ENCODE assay signal across 15 cellular contexts in the genomic region with DNA sequence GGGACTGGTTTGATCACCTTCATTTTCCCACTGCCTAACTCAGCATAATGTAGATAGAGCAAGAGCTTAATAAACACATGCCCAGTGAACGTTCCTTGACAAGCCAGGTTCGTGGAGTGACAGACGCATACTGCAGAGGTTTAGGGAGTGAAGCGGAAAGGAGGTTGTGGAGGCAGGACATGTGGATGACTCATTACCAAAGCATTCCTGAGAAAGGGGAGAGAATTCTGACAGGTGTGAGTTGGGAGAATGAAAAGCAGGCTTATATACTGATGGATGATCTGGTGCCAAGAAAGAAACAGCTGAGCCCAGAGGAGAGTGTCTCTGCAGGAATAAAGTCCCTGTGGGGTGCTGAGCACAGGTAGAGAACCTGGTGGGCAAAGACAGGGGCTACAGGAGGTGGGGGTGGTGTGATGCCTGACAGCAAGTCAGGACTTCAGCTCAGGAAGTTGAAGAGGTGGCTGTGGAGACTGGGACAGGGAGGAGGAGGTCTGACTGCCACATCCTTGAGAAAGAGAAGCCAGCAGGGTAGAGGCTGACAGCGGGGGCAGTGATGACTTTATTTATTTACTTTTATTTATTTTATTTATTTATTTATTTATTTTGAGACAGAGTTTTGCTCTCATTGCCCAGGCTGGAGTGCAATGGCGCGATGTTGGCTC. TPM values are rescaled to one million over a fixed set of nuclear protein-coding genes. Genes with fewer than 3 reads are reported as not detected.
DNase-seq lines count a peak whose midpoint lies in the region; ATAC-seq and TF ChIP-seq lines count a peak whose summit lies in the region.
"Had no signal": no experiment of that assay in that cellular context is flagged by ENCODE, and none has a peak within 500 bp of the region (broad histone marks: within the 10 kb centered on the region; RNA-seq: fewer than 3 reads in every experiment).

No MANE protein-coding gene starts in this region.

- H4K20me1 ChIP-seq in OCI-LY7 (ENCODE audit: insufficient read depth, low read length) = peaks cover 6% of the 10 kb centered on the region; the same call in 1 of the 2 replicates

- H3K9me3 Mint-ChIP-seq in Caco-2 (ENCODE audit: unreplicated experiment) (no peaks in the 10 kb centered on the region), WTC11 (no peaks in the 10 kb centered on the region)
- H3K9me3 Mint-ChIP-seq: activated CD4-positive, alpha-beta memory T cell treated with anti-CD3 and anti-CD28 coated beads for 36 hours; stimulated activated naive CD8-positive, alpha-beta T cell treated with anti-CD3 and anti-CD28 coated beads, Interleukin-15, Interleukin-2, amounts not matched to agents 100 ng/mL and 50 ng/mL, for 24 hours; T-helper 2 cell treated with Interferon-gamma antibody and Interleukin-4, amounts not matched to agents 5 μg/mL and 100 μg/mL, for 36 hours had no signal

- H3K27ac Mint-ChIP-seq in Caco-2 (ENCODE audit: unreplicated experiment) (peak overlapping the region; percentile 45), WTC11 (peak overlapping the region; percentile 80)
- H3K27ac Mint-ChIP-seq: activated CD4-positive, alpha-beta memory T cell treated with anti-CD3 and anti-CD28 coated beads for 36 hours; stimulated activated naive CD8-positive, alpha-beta T cell treated with anti-CD3 and anti-CD28 coated beads, Interleukin-15, Interleukin-2, amounts not matched to agents 100 ng/mL and 50 ng/mL, for 24 hours; T-helper 2 cell treated with Interferon-gamma antibody and Interleukin-4, amounts not matched to agents 5 μg/mL and 100 μg/mL, for 36 hours had no signal

- peaks cover 14% of the 10 kb centered on the region for H3K79me1 ChIP-seq in mesendoderm (ENCODE audit: low read length)

- H3K18ac ChIP-seq in mesendoderm (ENCODE audit: low read length) = no peak overlapping the region

- BruUV-seq in Caco-2 (replicated peaks; lab: Mats Ljungman, UMichigan) (no TSS peak), OCI-LY7 (replicated peaks; lab: Mats Ljungman, UMichigan) (no TSS peak)

- CTCF ChIA-PET in Caco-2 (lab: Charles Lee) = interaction anchor here (0.7 to 1.4 kb wide), 4 partner anchors 15 to 58 kb away, joined by 3 to 5 read pairs (median 4); a partner anchor contains a TSS
- CTCF ChIA-PET in HEK293 (lab: Yijun Ruan, JAX) = interaction anchor here (0.6 to 1.7 kb wide), 9 partner anchors 16 to 443 kb away, joined by 3 to 7 read pairs (median 3); a partner anchor contains a TSS
- CTCF ChIA-PET in WTC11 (lab: Charles Lee) = interaction anchor here (0.6 to 1.9 kb wide), 5 partner anchors 15 to 59 kb away, joined by 3 to 5 read pairs (median 4); a partner anchor contains a TSS
- CTCF ChIA-PET in OCI-LY7 (lab: Charles Lee; ENCODE audit: unreplicated experiment) = no interaction called here

- no peak overlapping the region for H2BK15ac ChIP-seq in mesendoderm (replicated peaks; ENCODE audit: low read depth)

- H3K4me3 ChIP-seq in Caco-2 (ENCODE audit: low read depth, low read length) = no peak overlapping the region
- no peak overlapping the region for H3K4me3 ChIP-seq in HEK293 (ENCODE audit: low read depth, low read length)
- no peak overlapping the region for H3K4me3 ChIP-seq in mesendoderm (ENCODE audit: low read length)
- H3K4me3 ChIP-seq in OCI-LY7 (ENCODE audit: low read depth, low read length, poor library complexity, severe bottlenecking) = no peak overlapping the region

- intact Hi-C loops in Caco-2 (cut with micrococcal nuclease; ENCODE audit: unreplicated experiment) (loop anchor here (2.0 kb wide), 2 partner anchors 23 to 55 kb away; a partner anchor contains a TSS), OCI-LY7 (cut with micrococcal nuclease; ENCODE audit: unreplicated experiment) (no loop called here), cardiac septum (cut with DNase I) (no loop called here)

- H2BK120ac ChIP-seq in mesendoderm (ENCODE audit: low read depth, low read length) = no peak overlapping the region

- H3K36me3 ChIP-seq in Caco-2 (ENCODE audit: control insufficient read depth, insufficient read depth, low read length) (peaks cover 8% of the 10 kb centered on the region), HEK293 (ENCODE audit: control insufficient read depth in 2 of 2, insufficient read depth in 1 of 2, low read length in 2 of 2) (peaks cover 0 to 25% of the 10 kb centered on the region in 2 experiments; a peak in 2 of 3 replicates), mesendoderm (ENCODE audit: control insufficient read depth, insufficient read depth, low read length) (peaks cover 11% of the 10 kb centered on the region), OCI-LY7 (ENCODE audit: insufficient read depth, low read length) (peaks cover 25% of the 10 kb centered on the region)

- no CpG with 5 or more reads among the region's 7 CpGs for WGBS in mesendoderm (ENCODE audit: extremely low coverage, insufficient coverage, low lambda C conversion rate)

- H3K27me3 Mint-ChIP-seq in Caco-2 (ENCODE audit: insufficient read depth, unreplicated experiment) = no peaks in the 10 kb centered on the region
- H3K27me3 Mint-ChIP-seq in WTC11 (ENCODE audit: low read depth) = no peaks in the 10 kb centered on the region
- H3K27me3 Mint-ChIP-seq: activated CD4-positive, alpha-beta memory T cell treated with anti-CD3 and anti-CD28 coated beads for 36 hours; stimulated activated naive CD8-positive, alpha-beta T cell treated with anti-CD3 and anti-CD28 coated beads, Interleukin-15, Interleukin-2, amounts not matched to agents 100 ng/mL and 50 ng/mL, for 24 hours had no signal

- H3K4me1 Mint-ChIP-seq in Caco-2 (ENCODE audit: low read depth, unreplicated experiment) (peaks cover 9% of the 10 kb centered on the region), WTC11 (peaks cover 40% of the 10 kb centered on the region)

- H4K8ac ChIP-seq in mesendoderm (ENCODE audit: low read depth, low read length) = no peak overlapping the region

- peaks cover 19% of the 10 kb centered on the region for H3K79me2 ChIP-seq in mesendoderm (ENCODE audit: control insufficient read depth, insufficient read depth, low read length)
- H3K79me2 ChIP-seq in OCI-LY7 (ENCODE audit: insufficient read depth, low read depth, low read length) = peaks cover 24% of the 10 kb centered on the region

- no peaks in the 10 kb centered on the region for H3K9me2 ChIP-seq in OCI-LY7 (ENCODE audit: insufficient read depth, low read length)

- DNase-seq in Caco-2 (peak; percentile 58 to 65), WTC11 (ENCODE audit: low spot score) (no peak), mesendoderm (peak; percentile 89), NOMO-1 (lab: John Stamatoyannopoulos, UW; ENCODE audit: unreplicated experiment in 2 of 2) (no peak), OCI-LY7 (ENCODE audit: low spot score) (no peak), cardiac septum (ENCODE audit: low spot score) (no peak), GM19240 (ENCODE audit: insufficient read length, low spot score) (no peak)
- DNase-seq: activated CD4-positive, alpha-beta memory T cell treated with anti-CD3 and anti-CD28 coated beads for 36 hours; cerebellar nuclear complex; NCI-H1092 treated with DMSO at 0.1 percent for 48 hours; retina had no signal

- H3K4me3 Mint-ChIP-seq in Caco-2 (ENCODE audit: unreplicated experiment) = peak overlapping the region; percentile 38
- H3K4me3 Mint-ChIP-seq in WTC11 = no peak overlapping the region; the same call in 1 of the 2 replicates
- H3K4me3 Mint-ChIP-seq: activated CD4-positive, alpha-beta memory T cell treated with anti-CD3 and anti-CD28 coated beads for 36 hours; stimulated activated naive CD8-positive, alpha-beta T cell treated with anti-CD3 and anti-CD28 coated beads, Interleukin-15, Interleukin-2, amounts not matched to agents 100 ng/mL and 50 ng/mL, for 24 hours; T-helper 2 cell treated with Interferon-gamma antibody and Interleukin-4, amounts not matched to agents 5 μg/mL and 100 μg/mL, for 36 hours had no signal

- H3K27me3 ChIP-seq in Caco-2 (replicated peaks; ENCODE audit: control insufficient read depth, insufficient read depth, low read length) = no peaks in the 10 kb centered on the region
- H3K27me3 ChIP-seq in mesendoderm (ENCODE audit: insufficient read depth, low read length, poor library complexity) = no peaks in the 10 kb centered on the region

- H3K4me1 ChIP-seq in Caco-2 (peaks cover 18% of the 10 kb centered on the region), HEK293 (ENCODE audit: control insufficient read depth, insufficient read depth, low read length) (no peaks in the 10 kb centered on the region), mesendoderm (ENCODE audit: control insufficient read depth, low read depth, low read length) (peaks cover 10% of the 10 kb centered on the region), OCI-LY7 (ENCODE audit: insufficient read depth, low read length, poor library complexity, severe bottlenecking) (peaks cover 20% of the 10 kb centered on the region)

- H3K4me2 ChIP-seq in mesendoderm (ENCODE audit: low read length) (no peak overlapping the region), OCI-LY7 (ENCODE audit: low read length) (no peak overlapping the region)

- H3K27ac ChIP-seq in HEK293 (ENCODE audit: extremely low read depth, low read depth, low read length) = no peak overlapping the region
- peak overlapping the region; percentile 45 for H3K27ac ChIP-seq in mesendoderm (ENCODE audit: low read depth, low read length)
- no peak overlapping the region for H3K27ac ChIP-seq in OCI-LY7 (ENCODE audit: low read depth, low read length, poor library complexity, severe bottlenecking)
- H3K27ac ChIP-seq: C4-2B had no signal

- H2AFZ ChIP-seq in OCI-LY7 (ENCODE audit: low read length) = no peak overlapping the region

- no peak overlapping the region for H4K5ac ChIP-seq in mesendoderm (ENCODE audit: low read length)

- no peak overlapping the region for H3K4ac ChIP-seq in mesendoderm (ENCODE audit: low read depth, low read length)

- H3K36me3 Mint-ChIP-seq in Caco-2 (ENCODE audit: insufficient read depth, unreplicated experiment) = peaks cover 29% of the 10 kb centered on the region
- peaks cover 27% of the 10 kb centered on the region for H3K36me3 Mint-ChIP-seq in WTC11

- POLR2A ChIA-PET in Caco-2 (lab: Charles Lee) = no interaction called here
- POLR2A ChIA-PET in HEK293 (lab: Yijun Ruan, JAX) = interaction anchor here (1.0 to 1.3 kb wide), 4 partner anchors 16 to 157 kb away, joined by 3 to 4 read pairs (median 3); no protein-coding TSS in a partner anchor
- POLR2A ChIA-PET in WTC11 (lab: Charles Lee) = no interaction called here
- POLR2A ChIA-PET in OCI-LY7 (lab: Charles Lee) = interaction anchor here (0.5 kb wide), 1 partner anchor 304 kb away, joined by 5 read pairs; no protein-coding TSS in a partner anchor

- H2BK5ac ChIP-seq in mesendoderm (ENCODE audit: low read length) = no peak overlapping the region

- H2AK5ac ChIP-seq in mesendoderm (ENCODE audit: low read length) = no peak overlapping the region

- no peak for TF ChIP-seq CTCF in Caco-2 (IDR thresholded peaks at IDR 0.05; ENCODE audit: insufficient read depth in 1 of 2, low read depth in 1 of 2, low read length in 1 of 2, severe bottlenecking in 1 of 2, unreplicated experiment in 1 of 2)
- TF ChIP-seq CTCF in HEK293 (tag by site-specific recombination; IDR thresholded peaks at IDR 0.05) = no peak
- no peak for TF ChIP-seq CTCF in WTC11 (IDR thresholded peaks at IDR 0.05)
- TF ChIP-seq CTCF in OCI-LY7 (conservative IDR thresholded peaks at IDR 0.05; ENCODE audit: low read length) = no peak

- no peak for ATAC-seq in WTC11

- H3K9ac ChIP-seq in mesendoderm (ENCODE audit: low read length) = no peak overlapping the region

- no peaks in the 10 kb centered on the region for H3K9me3 ChIP-seq in Caco-2
- no peaks in the 10 kb centered on the region for H3K9me3 ChIP-seq in HEK293 (ENCODE audit: control insufficient read depth, insufficient read depth, low read depth, low read length)
- no peaks in the 10 kb centered on the region for H3K9me3 ChIP-seq in OCI-LY7 (ENCODE audit: low read length)

- no peak overlapping the region for H3K56ac ChIP-seq in mesendoderm (ENCODE audit: low read length)

- H3K23ac ChIP-seq in mesendoderm (ENCODE audit: low read length) = no peak overlapping the region

RNA-seq across cellular contexts. Expression of a gene that starts 2.4 kb away (rescaled TPM):
- total RNA-seq in Caco-2 (2022) (976 and 995 TPM in 2 replicates), WTC11 (2021) (1,343 to 1,592 TPM (median 1,542 TPM) in 3 replicates), OCI-LY7 (2022) (1,513 and 1,535 TPM in 2 replicates), cardiac septum (466 TPM)
- polyA plus RNA-seq in mesendoderm (2013, experiment 1 of 2) = 2,106 TPM
- polyA plus RNA-seq in mesendoderm (2013, experiment 2 of 2) = 2,168 TPM
- total RNA-seq in OCI-LY7 (2014; rRNA removed; shearing (Covaris generic)) = 1,739 and 1,781 TPM in 2 replicates

RNA-seq across cellular contexts. Expression of a gene that starts 14.7 kb away (rescaled TPM):
- total RNA-seq in Caco-2 (2022) (62.4 and 67.9 TPM in 2 replicates), WTC11 (2021) (53.8 to 66.3 TPM (median 61.6 TPM) in 3 replicates), OCI-LY7 (2022) (4.0 and 5.6 TPM in 2 replicates), cardiac septum (20.3 TPM)
- 28.2 TPM for polyA plus RNA-seq in mesendoderm (2013, experiment 1 of 2)
- 25.1 TPM for polyA plus RNA-seq in mesendoderm (2013, experiment 2 of 2)
- total RNA-seq in OCI-LY7 (2014; rRNA removed; shearing (Covaris generic)) = 0.54 and 3.3 TPM in 2 replicates

RNA-seq across cellular contexts. Expression of a gene that starts 23.2 kb away (rescaled TPM):
- total RNA-seq in Caco-2 (2022) (14.0 and 16.3 TPM in 2 replicates), WTC11 (2021) (3.8 to 5.9 TPM (median 4.5 TPM) in 3 replicates), OCI-LY7 (2022) (8.9 and 10.5 TPM in 2 replicates), cardiac septum (12.5 TPM)
- 2.6 TPM for polyA plus RNA-seq in mesendoderm (2013, experiment 1 of 2)
- polyA plus RNA-seq in mesendoderm (2013, experiment 2 of 2) = 2.4 TPM
- 3.7 and 7.5 TPM in 2 replicates for total RNA-seq in OCI-LY7 (2014; rRNA removed; shearing (Covaris generic))

RNA-seq across cellular contexts. Expression of a gene that starts 24.2 kb away (rescaled TPM):
- total RNA-seq in Caco-2 (2022) (26.8 and 29.0 TPM in 2 replicates), WTC11 (2021) (11.8 to 12.6 TPM (median 12.3 TPM) in 3 replicates), OCI-LY7 (2022) (40.1 and 41.4 TPM in 2 replicates), cardiac septum (13.6 TPM)
- polyA plus RNA-seq in mesendoderm (2013, experiment 1 of 2) = 2.8 TPM
- 2.6 TPM for polyA plus RNA-seq in mesendoderm (2013, experiment 2 of 2)
- 11.3 and 16.1 TPM in 2 replicates for total RNA-seq in OCI-LY7 (2014; rRNA removed; shearing (Covaris generic))

RNA-seq across cellular contexts. Expression of a gene that starts 30.8 kb away (rescaled TPM):
- total RNA-seq in Caco-2 (2022) (42.3 and 46.5 TPM in 2 replicates), WTC11 (2021) (28.7 to 31.6 TPM (median 30.6 TPM) in 3 replicates), OCI-LY7 (2022) (12.5 and 14.4 TPM in 2 replicates), cardiac septum (91.4 TPM)
- 14.4 TPM for polyA plus RNA-seq in mesendoderm (2013, experiment 1 of 2)
- polyA plus RNA-seq in mesendoderm (2013, experiment 2 of 2) = 14.3 TPM
- total RNA-seq in OCI-LY7 (2014; rRNA removed; shearing (Covaris generic)) = 1.4 and 2.0 TPM in 2 replicates

Comparison
In these comparisons a context has a peak if more than half of its experiments do, and no peak if none do; other contexts are left out.
1. DNase-seq: peak in Caco-2 (2 of 2) and mesendoderm (single experiment); none in WTC11 (single experiment), NOMO-1 (0 of 2), OCI-LY7 (single experiment), cardiac septum (single experiment) and GM19240 (single experiment).
2. POLR2A ChIA-PET loops: an anchor here in HEK293 (1.0 to 1.3 kb wide) and OCI-LY7 (0.5 kb wide); none called in Caco-2 and WTC11.